Comparison of ENCODE assay signal across 1 cellular context in the genomic region with DNA sequence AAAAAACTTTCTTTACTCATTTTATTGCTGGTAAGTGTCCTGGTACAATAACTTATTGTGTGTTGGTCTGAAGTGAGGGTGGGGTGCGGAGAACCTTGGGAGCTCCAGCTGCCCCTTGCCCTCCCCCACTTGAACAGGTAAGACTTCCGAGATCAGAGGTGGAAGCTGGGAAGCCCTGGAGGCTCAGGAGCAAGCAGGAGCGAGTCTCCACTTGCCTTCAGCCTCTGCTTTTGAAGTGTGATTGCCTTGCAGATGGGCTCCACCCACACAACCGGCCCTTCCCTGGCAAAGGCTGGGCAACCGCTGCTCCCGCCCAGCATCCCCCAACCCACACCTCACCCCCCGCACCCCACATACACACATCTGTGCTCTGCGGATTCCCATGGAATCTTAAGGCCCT.
TF ChIP-seq lines count a peak whose summit lies in the region.

No MANE protein-coding gene starts in this region.

TF ChIP-seq in GM23338, 12 proteins besides CTCF, POLR2A, EP300 and RAD21:
- TF ChIP-seq ETS1 (IDR thresholded peaks at IDR 0.05) (no peak), ZNF114 (CRISPR knock-in tag; IDR thresholded peaks at IDR 0.05) (no peak), EZH2phosphoT487 (IDR thresholded peaks at IDR 0.05; ENCODE audit: unreplicated experiment) (no peak), ZNF331 (CRISPR knock-in tag; IDR thresholded peaks at IDR 0.05; ENCODE audit: low read depth) (no peak), ZNF462 (CRISPR knock-in tag; IDR thresholded peaks at IDR 0.05) (no peak), EZH2 (IDR thresholded peaks at IDR 0.05; ENCODE audit: low read depth, unreplicated experiment) (no peak), REST (IDR thresholded peaks at IDR 0.05; ENCODE audit: unreplicated experiment) (no peak), NANOG (IDR thresholded peaks at IDR 0.05; ENCODE audit: borderline replicate concordance) (no peak), STAT1 (IDR thresholded peaks at IDR 0.05; ENCODE audit: unreplicated experiment) (no peak), CREB1 (CRISPR knock-in tag; IDR thresholded peaks at IDR 0.05; ENCODE audit: low read depth) (no peak), POLR2AphosphoS5 (IDR thresholded peaks at IDR 0.05; ENCODE audit: low read depth) (no peak)
